1 cellular context compared by ENCODE assay signal in the genomic region with DNA sequence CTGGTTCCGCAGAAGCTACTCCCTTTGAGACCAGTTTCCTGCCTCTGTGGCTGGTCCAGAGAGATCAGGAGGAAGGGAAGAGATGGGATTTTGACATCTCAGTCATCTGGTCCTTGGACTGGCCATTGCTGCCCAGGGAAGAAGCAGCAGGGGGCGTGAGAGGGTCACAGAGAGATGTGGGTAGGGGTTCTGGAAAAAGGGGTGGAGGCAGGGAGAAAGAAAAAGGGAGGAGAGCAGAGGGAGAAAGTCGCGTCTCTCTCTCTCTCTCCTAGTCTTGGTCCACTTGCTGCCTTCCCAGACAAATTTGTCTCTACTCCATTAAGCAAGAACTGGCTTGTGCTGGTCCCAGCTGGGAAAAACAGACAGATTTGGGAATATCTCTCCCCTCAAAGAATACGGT.
TF ChIP-seq lines count a peak whose summit lies in the region.

No MANE protein-coding gene starts in this region.

TF ChIP-seq in HCT116, 20 proteins besides CTCF, POLR2A, EP300 and RAD21 (continued from another document):
- TF ChIP-seq POLR2AphosphoS5 (IDR thresholded peaks at IDR 0.05; ENCODE audit: low read depth, low read length) = no peak
- no peak for TF ChIP-seq ELF1 (IDR thresholded peaks at IDR 0.05; ENCODE audit: borderline replicate concordance, low read depth)
- no peak for TF ChIP-seq EGR1 (IDR thresholded peaks at IDR 0.05; ENCODE audit: low read depth)
